24 cellular contexts compared by ENCODE assay signal in the genomic region with DNA sequence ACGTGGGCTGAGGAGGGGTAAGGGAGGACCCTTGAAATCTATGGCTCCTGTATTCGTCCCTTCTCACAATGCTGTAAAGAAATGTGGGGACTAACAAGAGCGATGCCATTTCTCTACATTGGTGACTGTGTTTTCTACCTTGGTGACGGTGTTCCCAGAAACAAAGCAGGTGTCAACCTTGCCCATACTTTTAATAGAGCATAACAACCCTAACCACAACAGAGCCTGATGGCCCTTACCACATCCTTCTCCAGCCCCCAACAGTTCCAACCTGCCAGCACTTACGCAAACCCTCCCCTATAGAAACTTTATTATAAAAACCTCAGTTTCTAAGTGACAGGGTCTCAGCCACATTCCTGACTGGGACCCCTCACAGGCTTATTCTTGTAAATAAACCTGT. TPM values are rescaled to one million over a fixed set of nuclear protein-coding genes. Genes with fewer than 3 reads are reported as not detected.
DNase-seq lines count a peak whose midpoint lies in the region; ATAC-seq, FAIRE-seq and TF ChIP-seq lines count a peak whose summit lies in the region.
"Had no signal": no experiment of that assay in that cellular context is flagged by ENCODE, and none has a peak within 500 bp of the region (broad histone marks: within the 10 kb centered on the region; RNA-seq: fewer than 3 reads in every experiment).

No MANE protein-coding gene starts in this region.

- H3K79me2 ChIP-seq in GM12878 (ENCODE audit: control insufficient read depth, insufficient read depth, low read length), result no peaks in the 10 kb centered on the region
- H3K79me2 ChIP-seq: parathyroid adenoma had no signal

- peak in 2 of 5 donors; percentile 10 to 50 for DNase-seq in CD8-positive, alpha-beta memory T cell
- DNase-seq in GM12878 (ENCODE audit: low read depth, low spot score), result peak; percentile 11
- DNase-seq in D341Med (ENCODE audit: low spot score), result no peak
- no peak for DNase-seq in DMS 273 (lab: John Stamatoyannopoulos, UW; ENCODE audit: unreplicated experiment)
- DNase-seq in caudate nucleus (lab: John Stamatoyannopoulos, UW), result no peak
- DNase-seq: amygdala; endodermal cell; GDM1; HCEC 1CT; heart right ventricle; mammary epithelial cell; NCI-H446; Right ventricle myocardium superior; stimulated activated CD4-positive, alpha-beta T cell treated with anti-CD3 and anti-CD28 coated beads, Interleukin-2, amount 100 ng/mL, for 48 hours; testis had no signal

- no peak for TF ChIP-seq RAD21 in GM12878 (IDR thresholded peaks at IDR 0.05; ENCODE audit: insufficient read depth, low read depth, low read length)

- H4K20me1 ChIP-seq in BLaER1 treated with 17β-estradiol and CSF1 and Interleukin-3, amounts not matched to agents 10 nM and 100 nM, result no peaks in the 10 kb centered on the region; a peak in 1 of 22 replicates
- no peaks in the 10 kb centered on the region for H4K20me1 ChIP-seq in GM12878 (ENCODE audit: control insufficient read depth, insufficient read depth)

- H3K36me3 Mint-ChIP-seq in CD8-positive, alpha-beta memory T cell, result no peaks in the 10 kb centered on the region
- H3K36me3 Mint-ChIP-seq: WTC11 had no signal

- TF ChIP-seq EP300 in GM12878 (IDR thresholded peaks at IDR 0.05; ENCODE audit: borderline replicate concordance in 1 of 2, control insufficient read depth in 1 of 2, low read depth in 2 of 2, low read length in 2 of 2), result no peak

- TF ChIP-seq POLR2A in GM12878 (IDR thresholded peaks at IDR 0.05; ENCODE audit: low read depth, low read length), result no peak

- no peak overlapping the region for H2AFZ ChIP-seq in GM12878 (ENCODE audit: control insufficient read depth, low read depth, low read length)
- H2AFZ ChIP-seq: parathyroid adenoma had no signal

- H3K9me3 Mint-ChIP-seq in CD8-positive, alpha-beta memory T cell, result peaks cover 0 to 6% (median 0%) of the 10 kb centered on the region in 5 donors
- H3K9me3 Mint-ChIP-seq: endodermal cell, WTC11 had no signal

- peaks cover 40 to 72% (median 50%) of the 10 kb centered on the region in 3 donors for H3K4me1 Mint-ChIP-seq in CD8-positive, alpha-beta memory T cell

- TF ChIP-seq CTCF in GM12878 (IDR thresholded peaks at IDR 0.05 in 2 of 3, conservative IDR thresholded peaks at IDR 0.05 in 1 of 3; ENCODE audit: control insufficient read depth in 2 of 3, extremely low read depth in 1 of 3, insufficient read depth in 1 of 3, low read depth in 3 of 3, low read length in 3 of 3), result no peak

- intact Hi-C loops in GM12878 (cut with micrococcal nuclease; ENCODE audit: unreplicated experiment), result no loop called here

- in situ Hi-C loops in GM12878 (cut with MboI), result no loop called here

- H3K4me3 Mint-ChIP-seq in CD8-positive, alpha-beta memory T cell, result peak overlapping the region in 2 of 7 donors; percentile 1 to 20
- H3K4me3 Mint-ChIP-seq: endodermal cell, WTC11 had no signal

- H3K9me3 ChIP-seq in BLaER1 treated with 17β-estradiol and CSF1 and Interleukin-3, amounts not matched to agents 10 nM and 100 nM (replicated peaks in 1 of 11), result peaks cover 0 to 8% (median 0%) of the 10 kb centered on the region in 11 experiments; a peak in 1 of 22 replicates
- no peaks in the 10 kb centered on the region for H3K9me3 ChIP-seq in CD8-positive, alpha-beta memory T cell (ENCODE audit: low read length)
- H3K9me3 ChIP-seq in GM12878 (replicated peaks; ENCODE audit: control insufficient read depth, insufficient read depth, low read length), result peaks cover 3% of the 10 kb centered on the region; the same call in 1 of the 3 replicates
- H3K9me3 ChIP-seq: heart right ventricle, testis had no signal

- H3K27me3 Mint-ChIP-seq in CD8-positive, alpha-beta memory T cell, result peaks cover 2 to 6% of the 10 kb centered on the region in 2 donors

- H3K27me3 ChIP-seq in BLaER1 treated with 17β-estradiol and CSF1 and Interleukin-3, amounts not matched to agents 10 nM and 100 nM, result no peaks in the 10 kb centered on the region
- H3K27me3 ChIP-seq in CD8-positive, alpha-beta memory T cell (ENCODE audit: insufficient read depth, low read length, poor library complexity, severe bottlenecking), result no peaks in the 10 kb centered on the region
- H3K27me3 ChIP-seq in GM12878 (replicated peaks in 1 of 2; ENCODE audit: control insufficient read depth in 2 of 2, insufficient read depth in 2 of 2, low read length in 1 of 2), result no peaks in the 10 kb centered on the region
- H3K27me3 ChIP-seq: testis had no signal

- peak; percentile 52 for ATAC-seq in HG03469 (IDR thresholded peaks at IDR 0.05; ENCODE audit: unreplicated experiment)
- peak; percentile 58 for ATAC-seq in GM12878
- ATAC-seq: heart right ventricle, WTC11 had no signal

- BruUV-seq in GM12878 (replicated peaks; lab: Mats Ljungman, UMichigan), result no TSS peak

- H3K4me3 ChIP-seq in BLaER1 treated with 17β-estradiol and CSF1 and Interleukin-3, amounts not matched to agents 10 nM and 100 nM, result no peak overlapping the region
- H3K4me3 ChIP-seq in CD8-positive, alpha-beta memory T cell (ENCODE audit: low read length), result no peak overlapping the region
- no peak overlapping the region for H3K4me3 ChIP-seq in GM12878
- H3K4me3 ChIP-seq: heart right ventricle, testis had no signal

- peak overlapping the region in 7 of 11 experiments; percentile 20 to 58 (median 46); a peak in 13 of 22 replicates for H3K4me2 ChIP-seq in BLaER1 treated with 17β-estradiol and CSF1 and Interleukin-3, amounts not matched to agents 10 nM and 100 nM
- H3K4me2 ChIP-seq in GM12878 (ENCODE audit: control insufficient read depth, insufficient read depth), result no peak overlapping the region

- H3K4me1 ChIP-seq in BLaER1 treated with 17β-estradiol and CSF1 and Interleukin-3, amounts not matched to agents 10 nM and 100 nM, result peaks cover 5 to 24% (median 13%) of the 10 kb centered on the region in 10 experiments; a peak in 17 of 20 replicates
- H3K4me1 ChIP-seq in CD8-positive, alpha-beta memory T cell (ENCODE audit: insufficient read depth, low read length), result peaks cover 9% of the 10 kb centered on the region
- no peaks in the 10 kb centered on the region; the same call in 1 of the 2 replicates for H3K4me1 ChIP-seq in GM12878 (ENCODE audit: control insufficient read depth, insufficient read depth, low read length)
- H3K4me1 ChIP-seq: parathyroid adenoma had no signal

- FAIRE-seq in GM12878 (lab: Jason Lieb, UNC), result no peak
- FAIRE-seq: D721Med, GM12892, islet of Langerhans had no signal

- H3K36me3 ChIP-seq in BLaER1 treated with 17β-estradiol and CSF1 and Interleukin-3, amounts not matched to agents 10 nM and 100 nM, result no peaks in the 10 kb centered on the region
- H3K36me3 ChIP-seq in CD8-positive, alpha-beta memory T cell (ENCODE audit: insufficient read depth, low read length), result no peaks in the 10 kb centered on the region
- H3K36me3 ChIP-seq in GM12878 (ENCODE audit: control insufficient read depth in 2 of 2, insufficient read depth in 2 of 2, low read length in 1 of 2), result no peaks in the 10 kb centered on the region
- H3K36me3 ChIP-seq: heart right ventricle had no signal

- no peak overlapping the region for H3K9ac ChIP-seq in BLaER1 treated with 17β-estradiol and CSF1 and Interleukin-3, amounts not matched to agents 10 nM and 100 nM
- H3K9ac ChIP-seq in GM12878 (ENCODE audit: control insufficient read depth, insufficient read depth, low read length), result no peak overlapping the region
- H3K9ac ChIP-seq: parathyroid adenoma had no signal

- H3K27ac Mint-ChIP-seq in CD8-positive, alpha-beta memory T cell, result peak overlapping the region; percentile 1 to 94 (median 74)
- H3K27ac Mint-ChIP-seq: endodermal cell, WTC11 had no signal

- POLR2A ChIA-PET in CD8-positive, alpha-beta memory T cell (lab: Charles Lee), result no interaction called here
- POLR2A ChIA-PET in GM12878 (lab: Charles Lee), result no interaction called here

- SMC1A ChIA-PET in GM12878 (lab: Charles Lee; ENCODE audit: uncharacterized antibody, unreplicated experiment), result no interaction called here

- H3K27ac ChIP-seq in BLaER1 treated with 17β-estradiol and CSF1 and Interleukin-3, amounts not matched to agents 10 nM and 100 nM, result no peak overlapping the region
- H3K27ac ChIP-seq in CD8-positive, alpha-beta memory T cell (ENCODE audit: low read depth, low read length), result no peak overlapping the region
- H3K27ac ChIP-seq in GM12878 (ENCODE audit: control insufficient read depth, insufficient read depth), result no peak overlapping the region
- H3K27ac ChIP-seq in caudate nucleus (ENCODE audit: low read depth, low read length), result no peak overlapping the region
- H3K27ac ChIP-seq: heart right ventricle, parathyroid adenoma, testis had no signal

- RAD21 ChIA-PET in GM12878 (lab: Charles Lee; ENCODE audit: unreplicated experiment), result no interaction called here

- 12% methylated on average over 5 of the region's 5 CpGs for WGBS in GM12878 (ENCODE audit: insufficient coverage, insufficient replicate concordance, low lambda C conversion rate, missing lambda C conversion rate)

- CTCF ChIA-PET in CD8-positive, alpha-beta memory T cell (lab: Charles Lee), result no interaction called here
- CTCF ChIA-PET in GM12878 (lab: Yijun Ruan, JAX), result no interaction called here

TF ChIP-seq in GM12878, 131 proteins besides CTCF, POLR2A, EP300 and RAD21 (continues in another document):
- TF ChIP-seq NR2C1 (IDR thresholded peaks at IDR 0.05), result no peak
- TF ChIP-seq TCF12 (IDR thresholded peaks at IDR 0.05; ENCODE audit: low read depth, low read length), result 0 out of 2 replicates have a peak, but pooled peaks have one; percentile 13
- no peak for TF ChIP-seq RBBP5 (conservative IDR thresholded peaks at IDR 0.05)
- peak; percentile 74 for TF ChIP-seq RUNX3 (IDR thresholded peaks at IDR 0.05; ENCODE audit: low read length)
- peak; percentile 37; the same call in 1 of the 2 replicates for TF ChIP-seq PAX5 (IDR thresholded peaks at IDR 0.05; ENCODE audit: borderline replicate concordance, low read depth, low read length)
- TF ChIP-seq MTA2 (IDR thresholded peaks at IDR 0.05; ENCODE audit: low read depth), result 0 out of 2 replicates have a peak, but pooled peaks have one; percentile 22

RNA-seq across cellular contexts. Expression of gene ADCYAP1R1, which starts 28.2 kb away (rescaled TPM):
- not detected for total RNA-seq in CD8-positive, alpha-beta memory T cell
- polyA plus RNA-seq in CD8-positive, alpha-beta memory T cell, result not detected
- not detected in 2 replicates for total RNA-seq in GM12878 (2013; cell fraction: nucleolus; rRNA removed)
- total RNA-seq in GM12878 (2014; rRNA removed) (not detected in 2 replicates), GM12878 (2014; rRNA removed; fragmentation: Illumina TruSeq; extraction: Trizol) (not detected in 2 replicates), GM12878 (2021) (not detected in 2 replicates)
- polyA plus RNA-seq in GM12878 (2011; ENCODE audit: low read depth), result not detected
- polyA plus RNA-seq in GM12878 (2011; rRNA removed) (not detected in 2 replicates), GM12878 (2014; fragmentation: Illumina TruSeq; extraction: Trizol) (not detected in 2 replicates), GM12878 (2014; fragmentation: Nextera tagmentation; extraction: Ambion mirVana) (not detected), GM12878 (2014; rRNA removed) (not detected in 2 replicates), GM12878 (2016; fragmentation: Nextera tagmentation; extraction: Ambion mirVana) (not detected)
- not detected in 2 replicates for polyA plus RNA-seq in GM12878 (2011; cell fraction: cytosol; rRNA removed)
- polyA plus RNA-seq in GM12878 (2011; cell fraction: nucleus; rRNA removed), result not detected in 2 replicates
- not detected in 2 replicates for polyA plus RNA-seq in GM12878 (2012)
- polyA minus RNA-seq in GM12878 (2011; rRNA and poly(A)+ RNA removed), result not detected in 2 replicates
- polyA minus RNA-seq in GM12878 (2011; cell fraction: cytosol; rRNA and poly(A)+ RNA removed), result not detected in 2 replicates
- not detected in 2 replicates for polyA minus RNA-seq in GM12878 (2011; cell fraction: nucleus; rRNA and poly(A)+ RNA removed)
- total RNA-seq: mammary epithelial cell; MCF 10A; T-helper 1 cell treated with Interleukin-12 subunit alpha and Interleukin-12 subunit beta and Interleukin-4 antibody, amounts not matched to agents 30 ng/mL and 1 ng/mL, for 36 hours had no signal
- polyA plus RNA-seq: mammary epithelial cell had no signal
